ENCODE assay signal across 25 cellular contexts in genomic region chr5:168214071-168214470, GRCh38.
DNase-seq lines count a peak whose midpoint lies in the region; ATAC-seq and TF ChIP-seq lines count a peak whose summit lies in the region.
"Had no signal": no experiment of that assay in that cellular context is flagged by ENCODE, and none has a peak within 500 bp of the region (broad histone marks: within the 10 kb centered on the region; RNA-seq: fewer than 3 reads in every experiment).

No MANE protein-coding gene starts in this region.

- no peaks in the 10 kb centered on the region for H3K36me3 ChIP-seq in WERI-Rb-1
- H3K36me3 ChIP-seq in neural progenitor cell, result no peaks in the 10 kb centered on the region
- H3K36me3 ChIP-seq in thyroid gland, result no peaks in the 10 kb centered on the region
- H3K36me3 ChIP-seq in upper lobe of left lung, result no peaks in the 10 kb centered on the region
- H3K36me3 ChIP-seq: BE2C, HAP-1 had no signal

- H3K4me3 ChIP-seq in WERI-Rb-1 (ENCODE audit: low read depth, low read length) (no peak overlapping the region), neural progenitor cell (no peak overlapping the region), thyroid gland (replicated peaks in 1 of 3) (no peak overlapping the region), upper lobe of left lung (no peak overlapping the region)
- H3K4me3 ChIP-seq: A549; BLaER1 treated with 17β-estradiol and CSF1 and Interleukin-3, amounts not matched to agents 10 nM and 100 nM; GM12878; HAP-1 had no signal

- H3K4me3 Mint-ChIP-seq in natural killer cell treated with Interleukin-12 subunit alpha and Interleukin-12 subunit beta and Interleukin-15 and Interleukin-18, amount 100 ng/mL, for 72 hours, result no peak overlapping the region
- H3K4me3 Mint-ChIP-seq in natural killer cell (no peak overlapping the region), neural progenitor cell (no peak overlapping the region)
- H3K4me3 Mint-ChIP-seq in stimulated activated naive CD8-positive, alpha-beta T cell treated with anti-CD3 and anti-CD28 coated beads, Interleukin-15, amount 100 ng/mL, for 72 hours, result no peak overlapping the region
- H3K4me3 Mint-ChIP-seq: CD14-positive monocyte; CD4-positive, alpha-beta T cell; CD8-positive, alpha-beta memory T cell; HFFc6 had no signal

- H3K27ac ChIP-seq in WERI-Rb-1 (peak overlapping the region; percentile 4), neural progenitor cell (no peak overlapping the region), thyroid gland (peak overlapping the region; percentile 60 to 83 (median 71)), upper lobe of left lung (no peak overlapping the region)
- H3K27ac ChIP-seq: A549; BLaER1 treated with 17β-estradiol and CSF1 and Interleukin-3, amounts not matched to agents 10 nM and 100 nM had no signal

- H4K20me1 ChIP-seq in neural progenitor cell (ENCODE audit: low read depth), result no peaks in the 10 kb centered on the region
- H4K20me1 ChIP-seq: BLaER1 treated with 17β-estradiol and CSF1 and Interleukin-3, amounts not matched to agents 10 nM and 100 nM had no signal

- H3K27me3 Mint-ChIP-seq in natural killer cell treated with Interleukin-12 subunit alpha and Interleukin-12 subunit beta and Interleukin-15 and Interleukin-18, amount 100 ng/mL, for 72 hours, result peaks cover 3 to 14% of the 10 kb centered on the region in 2 donors
- H3K27me3 Mint-ChIP-seq in natural killer cell (ENCODE audit: low read depth in 2 of 2) (peaks cover 4 to 15% of the 10 kb centered on the region in 2 donors), neural progenitor cell (ENCODE audit: insufficient read depth, low read depth) (peaks cover 5% of the 10 kb centered on the region)
- no peaks in the 10 kb centered on the region for H3K27me3 Mint-ChIP-seq in stimulated activated naive CD8-positive, alpha-beta T cell treated with anti-CD3 and anti-CD28 coated beads, Interleukin-15, amount 100 ng/mL, for 72 hours
- H3K27me3 Mint-ChIP-seq: CD4-positive, alpha-beta T cell had no signal

- intact Hi-C loops in natural killer cell (cut with micrococcal nuclease), result no loop called here
- intact Hi-C loops in thyroid gland (cut with DNase I), result no loop called here

- ATAC-seq in natural killer cell treated with Interleukin-12 subunit alpha and Interleukin-12 subunit beta and Interleukin-15 and Interleukin-18, amount 100 ng/mL, for 72 hours, result peak; percentile 43 to 52
- no peak for ATAC-seq in natural killer cell
- ATAC-seq in upper lobe of left lung (ENCODE audit: low FRiP score in 2 of 2), result no peak
- no peak for ATAC-seq in stimulated activated naive CD8-positive, alpha-beta T cell treated with anti-CD3 and anti-CD28 coated beads, Interleukin-15, amount 100 ng/mL, for 72 hours
- ATAC-seq: GM12878 had no signal

- H3K9ac ChIP-seq in neural progenitor cell, result no peak overlapping the region
- H3K9ac ChIP-seq: BLaER1 treated with 17β-estradiol and CSF1 and Interleukin-3, amounts not matched to agents 10 nM and 100 nM had no signal

- H3K4me1 Mint-ChIP-seq in natural killer cell treated with Interleukin-12 subunit alpha and Interleukin-12 subunit beta and Interleukin-15 and Interleukin-18, amount 100 ng/mL, for 72 hours (ENCODE audit: low read depth in 2 of 2), result no peaks in the 10 kb centered on the region
- peaks cover 0 to 1% of the 10 kb centered on the region in 2 donors for H3K4me1 Mint-ChIP-seq in natural killer cell
- H3K4me1 Mint-ChIP-seq in neural progenitor cell, result peaks cover 40% of the 10 kb centered on the region
- H3K4me1 Mint-ChIP-seq in stimulated activated naive CD8-positive, alpha-beta T cell treated with anti-CD3 and anti-CD28 coated beads, Interleukin-15, amount 100 ng/mL, for 72 hours, result no peaks in the 10 kb centered on the region
- H3K4me1 Mint-ChIP-seq: CD14-positive monocyte had no signal

- H3K4me2 ChIP-seq in neural progenitor cell, result no peak overlapping the region
- H3K4me2 ChIP-seq: A549; BLaER1 treated with 17β-estradiol and CSF1 and Interleukin-3, amounts not matched to agents 10 nM and 100 nM had no signal

- TF ChIP-seq CTCF in natural killer cell (IDR thresholded peaks at IDR 0.05), result no peak
- TF ChIP-seq CTCF in WERI-Rb-1 (IDR thresholded peaks at IDR 0.05; ENCODE audit: low read depth, low read length), result no peak
- TF ChIP-seq CTCF in neural progenitor cell (IDR thresholded peaks at IDR 0.05), result no peak
- TF ChIP-seq CTCF in thyroid gland (IDR thresholded peaks at IDR 0.05), result no peak
- TF ChIP-seq CTCF in upper lobe of left lung (IDR thresholded peaks at IDR 0.05), result no peak

- no peaks in the 10 kb centered on the region for H3K36me3 Mint-ChIP-seq in natural killer cell treated with Interleukin-12 subunit alpha and Interleukin-12 subunit beta and Interleukin-15 and Interleukin-18, amount 100 ng/mL, for 72 hours
- H3K36me3 Mint-ChIP-seq in natural killer cell, result no peaks in the 10 kb centered on the region
- H3K36me3 Mint-ChIP-seq in neural progenitor cell, result peaks cover 28% of the 10 kb centered on the region
- H3K36me3 Mint-ChIP-seq: CD14-positive monocyte; CD8-positive, alpha-beta memory T cell had no signal

- DNase-seq in natural killer cell treated with Interleukin-12 subunit alpha and Interleukin-12 subunit beta and Interleukin-15 and Interleukin-18, amount 100 ng/mL, for 72 hours (ENCODE audit: low spot score), result no peak
- no peak for DNase-seq in natural killer cell
- DNase-seq in WERI-Rb-1, result peak; percentile 66
- DNase-seq in neural progenitor cell (ENCODE audit: low spot score), result no peak
- peak; percentile 27 to 34 for DNase-seq in thyroid gland
- no peak for DNase-seq in iPS-NIHi7 (ENCODE audit: extremely low spot score)
- no peak for DNase-seq in upper lobe of left lung
- no peak for DNase-seq in stimulated activated naive CD8-positive, alpha-beta T cell treated with anti-CD3 and anti-CD28 coated beads, Interleukin-15, amount 100 ng/mL, for 72 hours
- DNase-seq: 8988T; ACHN; AML-193; BE2C; CD4-positive, alpha-beta T cell; CD8-positive, alpha-beta memory T cell; DMS 273 treated with DMSO at 0.1 percent for 48 hours; DMS79; EL; GDM1; GOT3; HFFc6 had no signal

- H3K27me3 ChIP-seq in WERI-Rb-1 (ENCODE audit: insufficient read depth, low read depth, severe bottlenecking), result no peaks in the 10 kb centered on the region
- no peaks in the 10 kb centered on the region for H3K27me3 ChIP-seq in neural progenitor cell
- H3K27me3 ChIP-seq in thyroid gland, result no peaks in the 10 kb centered on the region
- no peaks in the 10 kb centered on the region for H3K27me3 ChIP-seq in upper lobe of left lung
- H3K27me3 ChIP-seq: BE2C; BLaER1 treated with 17β-estradiol and CSF1 and Interleukin-3, amounts not matched to agents 10 nM and 100 nM had no signal

- 81 to 88% methylated on average over 3 of the region's 3 CpGs for WGBS in thyroid gland, 2 donors
- WGBS in upper lobe of left lung, 2 donors, result 90 to 95% methylated on average over 3 of the region's 3 CpGs

- no peak overlapping the region for H3K27ac Mint-ChIP-seq in natural killer cell treated with Interleukin-12 subunit alpha and Interleukin-12 subunit beta and Interleukin-15 and Interleukin-18, amount 100 ng/mL, for 72 hours
- no peak overlapping the region for H3K27ac Mint-ChIP-seq in natural killer cell
- peak overlapping the region; percentile 22 for H3K27ac Mint-ChIP-seq in neural progenitor cell
- no peak overlapping the region for H3K27ac Mint-ChIP-seq in stimulated activated naive CD8-positive, alpha-beta T cell treated with anti-CD3 and anti-CD28 coated beads, Interleukin-15, amount 100 ng/mL, for 72 hours
- H3K27ac Mint-ChIP-seq: CD14-positive monocyte; CD4-positive, alpha-beta T cell; CD8-positive, alpha-beta memory T cell; HFFc6 had no signal

- TF ChIP-seq POLR2A in thyroid gland (IDR thresholded peaks at IDR 0.05), result no peak
- no peak for TF ChIP-seq POLR2A in upper lobe of left lung (IDR thresholded peaks at IDR 0.05)

- no peak overlapping the region for H2AFZ ChIP-seq in neural progenitor cell (replicated peaks)

- H3K4me1 ChIP-seq in neural progenitor cell, result peaks cover 14% of the 10 kb centered on the region
- peaks cover 45 to 46% of the 10 kb centered on the region in 2 donors for H3K4me1 ChIP-seq in thyroid gland
- peaks cover 0 to 4% (median 0%) of the 10 kb centered on the region in 4 donors for H3K4me1 ChIP-seq in upper lobe of left lung
- H3K4me1 ChIP-seq: A549; BE2C; BLaER1 treated with 17β-estradiol and CSF1 and Interleukin-3, amounts not matched to agents 10 nM and 100 nM; HAP-1 had no signal

- H3F3A ChIP-seq in neural progenitor cell (ENCODE audit: low read depth), result no peaks in the 10 kb centered on the region

- no peaks in the 10 kb centered on the region for H3K9me3 Mint-ChIP-seq in natural killer cell treated with Interleukin-12 subunit alpha and Interleukin-12 subunit beta and Interleukin-15 and Interleukin-18, amount 100 ng/mL, for 72 hours
- H3K9me3 Mint-ChIP-seq in natural killer cell, result no peaks in the 10 kb centered on the region
- H3K9me3 Mint-ChIP-seq in neural progenitor cell, result no peaks in the 10 kb centered on the region
- no peaks in the 10 kb centered on the region for H3K9me3 Mint-ChIP-seq in stimulated activated naive CD8-positive, alpha-beta T cell treated with anti-CD3 and anti-CD28 coated beads, Interleukin-15, amount 100 ng/mL, for 72 hours
- H3K9me3 Mint-ChIP-seq: CD14-positive monocyte; CD4-positive, alpha-beta T cell; CD8-positive, alpha-beta memory T cell; HFFc6 had no signal

- TF ChIP-seq EP300 in upper lobe of left lung (IDR thresholded peaks at IDR 0.05), result no peak

- H3K9me3 ChIP-seq in WERI-Rb-1 (ENCODE audit: severe bottlenecking), result no peaks in the 10 kb centered on the region
- H3K9me3 ChIP-seq in neural progenitor cell (ENCODE audit: low read depth), result no peaks in the 10 kb centered on the region
- no peaks in the 10 kb centered on the region for H3K9me3 ChIP-seq in thyroid gland
- no peaks in the 10 kb centered on the region for H3K9me3 ChIP-seq in upper lobe of left lung
- H3K9me3 ChIP-seq: A549; BE2C; BLaER1 treated with 17β-estradiol and CSF1 and Interleukin-3, amounts not matched to agents 10 nM and 100 nM; HAP-1 had no signal

- H3K79me2 ChIP-seq in neural progenitor cell (ENCODE audit: low read depth), result no peaks in the 10 kb centered on the region

Comparison
In these comparisons a context has a peak if more than half of its experiments do, and no peak if none do; other contexts are left out.
1. ATAC-seq: peak in natural killer cell treated with Interleukin-12 subunit alpha and Interleukin-12 subunit beta and Interleukin-15 and Interleukin-18, amount 100 ng/mL, for 72 hours (2 of 2); none in natural killer cell (0 of 3), upper lobe of left lung (0 of 2) and stimulated activated naive CD8-positive, alpha-beta T cell treated with anti-CD3 and anti-CD28 coated beads, Interleukin-15, amount 100 ng/mL, for 72 hours (single experiment).
2. DNase-seq: peak in WERI-Rb-1 (single experiment) and thyroid gland (2 of 2); none in natural killer cell treated with Interleukin-12 subunit alpha and Interleukin-12 subunit beta and Interleukin-15 and Interleukin-18, amount 100 ng/mL, for 72 hours (single experiment), natural killer cell (single experiment), neural progenitor cell (single experiment), iPS-NIHi7 (single experiment), upper lobe of left lung (0 of 2) and stimulated activated naive CD8-positive, alpha-beta T cell treated with anti-CD3 and anti-CD28 coated beads, Interleukin-15, amount 100 ng/mL, for 72 hours (0 of 2).
3. H3K27ac ChIP-seq: peak in WERI-Rb-1 (single experiment) and thyroid gland (3 of 3); none in neural progenitor cell (single experiment) and upper lobe of left lung (0 of 4).